ENCODE assay signal across 22 cellular contexts in genomic region chr2:67839242-67839641, GRCh38.
DNase-seq lines count a peak whose midpoint lies in the region; ATAC-seq and TF ChIP-seq lines count a peak whose summit lies in the region.
"Had no signal": no experiment of that assay in that cellular context is flagged by ENCODE, and none has a peak within 500 bp of the region (broad histone marks: within the 10 kb centered on the region; RNA-seq: fewer than 3 reads in every experiment).

No MANE protein-coding gene starts in this region.

- H3K4me3 ChIP-seq in BE2C (ENCODE audit: low read depth, low read length): no peak overlapping the region
- H3K4me3 ChIP-seq: BLaER1 treated with 17β-estradiol and CSF1 and Interleukin-3, amounts not matched to agents 10 nM and 100 nM; heart left ventricle; pancreas; tibial nerve had no signal

- ATAC-seq in HG03196 (IDR thresholded peaks at IDR 0.05; ENCODE audit: unreplicated experiment) (no peak), HG02571 (IDR thresholded peaks at IDR 0.05; ENCODE audit: unreplicated experiment) (no peak)
- ATAC-seq: activated CD8-positive, alpha-beta T cell treated with anti-CD3 and anti-CD28 coated beads for 36 hours; foreskin keratinocyte; heart left ventricle; pancreas had no signal

- no peaks in the 10 kb centered on the region for H3K9me3 ChIP-seq in BE2C
- H3K9me3 ChIP-seq: BLaER1 treated with 17β-estradiol and CSF1 and Interleukin-3, amounts not matched to agents 10 nM and 100 nM; heart left ventricle; pancreas; tibial nerve had no signal

- H3K4me1 ChIP-seq in BE2C: peaks cover 4% of the 10 kb centered on the region
- H3K4me1 ChIP-seq: foreskin keratinocyte, heart left ventricle, tibial nerve had no signal

- DNase-seq in EH (ENCODE audit: low read depth) (peak; percentile 63), M059J (ENCODE audit: low read depth) (peak; percentile 35), dermis blood vessel endothelial cell (peak; percentile 13), kidney glomerular epithelial cell (lab: John Stamatoyannopoulos, UW) (peak; percentile 22), CD1c-positive myeloid dendritic cell (ENCODE audit: extremely low spot score) (no peak), BE2C (no peak)
- DNase-seq: activated CD8-positive, alpha-beta T cell treated with anti-CD3 and anti-CD28 coated beads for 36 hours; activated naive CD8-positive, alpha-beta T cell treated with anti-CD3 and anti-CD28 coated beads for 36 hours; COR-L47; DMS79 treated with DMSO at 0.1 percent for 48 hours; foreskin keratinocyte; heart left ventricle; MM.1S; NCI-H2029; pancreas; retina; RPMI8226; stimulated activated CD4-positive, alpha-beta T cell treated with anti-CD3 and anti-CD28 coated beads, Interleukin-2, amount 100 ng/mL, for 24 hours had no signal

- H3K27me3 ChIP-seq in BE2C: no peaks in the 10 kb centered on the region
- H3K27me3 ChIP-seq: BLaER1 treated with 17β-estradiol and CSF1 and Interleukin-3, amounts not matched to agents 10 nM and 100 nM; foreskin keratinocyte; pancreas; tibial nerve had no signal

- no peaks in the 10 kb centered on the region for H3K36me3 ChIP-seq in BE2C
- H3K36me3 ChIP-seq: BLaER1 treated with 17β-estradiol and CSF1 and Interleukin-3, amounts not matched to agents 10 nM and 100 nM; heart left ventricle; pancreas; tibial nerve had no signal

- TF ChIP-seq CTCF in BE2C (IDR thresholded peaks at IDR 0.05; ENCODE audit: low read depth, low read length): no peak

Comparison
In these comparisons a context has a peak if more than half of its experiments do, and no peak if none do; other contexts are left out.
1. DNase-seq: peak in EH (single experiment), M059J (single experiment), dermis blood vessel endothelial cell (single experiment) and kidney glomerular epithelial cell (single experiment); none in CD1c-positive myeloid dendritic cell (single experiment) and BE2C (single experiment).